Comparison of ENCODE assay signal across 9 cellular contexts in the genomic region with DNA sequence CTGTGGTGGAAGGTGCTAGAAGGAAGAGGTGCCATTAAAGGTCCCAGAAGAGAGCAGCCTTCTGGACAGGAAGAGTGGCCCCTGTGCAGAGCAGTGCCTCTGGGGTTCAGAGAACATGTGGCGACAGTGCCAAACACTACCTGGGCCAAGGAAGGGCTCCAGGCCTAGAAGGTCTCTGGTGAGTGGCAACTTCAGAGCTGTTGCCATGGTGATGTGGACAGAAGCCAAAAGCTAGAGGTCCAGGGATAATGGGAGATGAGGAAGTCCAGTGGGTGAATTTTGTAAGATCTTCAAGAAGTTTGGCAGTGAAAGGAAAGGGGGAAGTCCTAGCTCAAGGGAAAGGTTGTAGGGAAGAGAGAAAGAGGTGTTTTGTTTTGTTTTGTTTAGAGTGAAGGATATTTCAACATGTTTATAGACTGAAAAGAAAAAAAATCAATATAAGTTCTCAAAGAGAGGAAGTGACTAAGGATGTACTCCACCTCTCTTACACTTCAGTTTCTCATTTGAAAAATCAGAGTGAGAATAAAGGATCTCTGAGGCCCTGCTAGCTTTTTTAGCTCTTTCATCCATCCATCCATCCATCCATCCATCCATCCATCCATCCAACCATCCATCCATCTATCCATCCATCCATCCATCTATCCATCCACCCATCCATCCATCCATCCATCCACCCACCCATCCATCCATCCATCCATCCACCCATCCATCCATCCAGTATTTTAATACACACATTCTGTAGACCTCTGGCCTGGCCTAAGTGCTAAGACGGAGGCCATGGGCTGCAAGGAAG.
DNase-seq lines count a peak whose midpoint lies in the region; ATAC-seq, FAIRE-seq and TF ChIP-seq lines count a peak whose summit lies in the region.
"Had no signal": no experiment of that assay in that cellular context is flagged by ENCODE, and none has a peak within 500 bp of the region (broad histone marks: within the 10 kb centered on the region; RNA-seq: fewer than 3 reads in every experiment).

No MANE protein-coding gene starts in this region.

- no peak overlapping the region for H2AFZ ChIP-seq in SK-N-SH (ENCODE audit: low read depth)

- H3K4me1 ChIP-seq in SK-N-SH (ENCODE audit: control insufficient read depth in 1 of 2, insufficient read depth in 2 of 2, low read depth in 1 of 2, low read length in 1 of 2) (peaks cover 4 to 8% of the 10 kb centered on the region in 2 experiments; a peak in 2 of 4 replicates), body of pancreas (no peaks in the 10 kb centered on the region), pancreas (no peaks in the 10 kb centered on the region)

- TF ChIP-seq CTCF in SK-N-SH (IDR thresholded peaks at IDR 0.05) (no peak), body of pancreas (IDR thresholded peaks at IDR 0.05) (no peak), pancreas (IDR thresholded peaks at IDR 0.05) (no peak)

- POLR2A ChIA-PET in SK-N-SH (lab: Yijun Ruan, JAX) = no interaction called here

- CTCF ChIA-PET in SK-N-SH (lab: Yijun Ruan, JAX) = no interaction called here

- DNase-seq in SK-N-SH (no peak), NCI-H1092 treated with DMSO at 0.1 percent for 48 hours (lab: John Stamatoyannopoulos, UW) (peak; percentile 28), body of pancreas (peak; percentile 34 to 79 (median 54)), pancreas (peak in 3 of 6 donors; percentile 38 to 48 (median 40)), OCI-M2 (lab: John Stamatoyannopoulos, UW; ENCODE audit: unreplicated experiment) (no peak)
- DNase-seq in activated effector memory CD4-positive, alpha-beta T cell treated with Interleukin-2 at 50 U/mL for 16 hours = no peak
- DNase-seq: transverse colon had no signal

- TF ChIP-seq RAD21 in SK-N-SH (IDR thresholded peaks at IDR 0.05; ENCODE audit: low read length) = no peak

- H3K27me3 ChIP-seq in SK-N-SH (ENCODE audit: insufficient read depth) (no peaks in the 10 kb centered on the region), body of pancreas (no peaks in the 10 kb centered on the region), pancreas (no peaks in the 10 kb centered on the region)
- H3K27me3 ChIP-seq: transverse colon had no signal

- ATAC-seq in SK-N-SH treated with all-trans-retinoic acid at 6 μM for 48 hours = no peak
- no peak for ATAC-seq in body of pancreas
- peak in 3 of 4 donors; percentile 29 to 55 (median 32) for ATAC-seq in pancreas
- no peak for ATAC-seq in GM18870 (IDR thresholded peaks at IDR 0.05; ENCODE audit: unreplicated experiment)

- H3K9me3 ChIP-seq in SK-N-SH = no peaks in the 10 kb centered on the region
- no peaks in the 10 kb centered on the region for H3K9me3 ChIP-seq in body of pancreas
- H3K9me3 ChIP-seq in pancreas = no peaks in the 10 kb centered on the region
- H3K9me3 ChIP-seq: transverse colon had no signal

- no peak overlapping the region for H3K4me2 ChIP-seq in SK-N-SH

- no peak for TF ChIP-seq POLR2A in body of pancreas (IDR thresholded peaks at IDR 0.05)

- intact Hi-C loops in body of pancreas (cut with DNase I) (no loop called here), pancreas (cut with DNase I) (no loop called here)

- peak overlapping the region in 1 of 2 experiments; percentile 16; a peak in 1 of 4 replicates for H3K27ac ChIP-seq in SK-N-SH (ENCODE audit: low read depth in 2 of 2, low read length in 1 of 2)
- H3K27ac ChIP-seq in body of pancreas = no peak overlapping the region
- no peak overlapping the region for H3K27ac ChIP-seq in pancreas
- H3K27ac ChIP-seq: transverse colon had no signal

- H3K9ac ChIP-seq in SK-N-SH = no peak overlapping the region

- no peaks in the 10 kb centered on the region for H3K36me3 ChIP-seq in SK-N-SH (replicated peaks in 1 of 2; ENCODE audit: control insufficient read depth in 1 of 2, insufficient read depth in 2 of 2, low read length in 1 of 2)
- no peaks in the 10 kb centered on the region for H3K36me3 ChIP-seq in body of pancreas (replicated peaks in 1 of 2; ENCODE audit: insufficient read depth in 1 of 2, low read depth in 2 of 2)
- H3K36me3 ChIP-seq in pancreas = no peaks in the 10 kb centered on the region
- H3K36me3 ChIP-seq: transverse colon had no signal

- WGBS in SK-N-SH (ENCODE audit: low lambda C conversion rate) = 89% methylated on average over 2 of the region's 2 CpGs
- 87 to 92% methylated on average over 2 of the region's 2 CpGs for WGBS in body of pancreas, 2 donors
- WGBS in pancreas, 2 donors = 89 to 95% methylated on average over 2 of the region's 2 CpGs

- H3K79me2 ChIP-seq in SK-N-SH (ENCODE audit: insufficient read depth) = no peaks in the 10 kb centered on the region

- H3K9me2 ChIP-seq in SK-N-SH = no peaks in the 10 kb centered on the region

- H3K4me3 ChIP-seq in SK-N-SH (ENCODE audit: low read depth in 2 of 2, low read length in 1 of 2) (no peak overlapping the region), body of pancreas (no peak overlapping the region), pancreas (no peak overlapping the region)
- H3K4me3 ChIP-seq: transverse colon had no signal

- no peaks in the 10 kb centered on the region for H4K20me1 ChIP-seq in SK-N-SH (ENCODE audit: insufficient read depth)

- FAIRE-seq in pancreas (lab: Jason Lieb, UNC) = no peak

- no peak for TF ChIP-seq EP300 in SK-N-SH (IDR thresholded peaks at IDR 0.05; ENCODE audit: borderline replicate concordance in 1 of 2, low read depth in 1 of 2, low read length in 1 of 2)

- H3F3A ChIP-seq in SK-N-SH (replicated peaks; ENCODE audit: insufficient read depth) = peaks cover 3% of the 10 kb centered on the region

TF ChIP-seq in SK-N-SH, 30 proteins besides CTCF, POLR2A, EP300 and RAD21:
- peak; percentile 26; the same call in 1 of the 2 replicates for TF ChIP-seq NFIC (IDR thresholded peaks at IDR 0.05; ENCODE audit: borderline replicate concordance)
- no peak for TF ChIP-seq CHD2 (IDR thresholded peaks at IDR 0.05; ENCODE audit: low read length, partially characterized antibody)
TF ChIP-seq in SK-N-SH: peak in this region for 1.

TF ChIP-seq in SK-N-SH treated with all-trans-retinoic acid at 6 μM for 48 hours, 23 proteins besides CTCF, POLR2A, EP300 and RAD21:
- no peak for TF ChIP-seq CSDC2 (CRISPR knock-in tag; IDR thresholded peaks at IDR 0.05)
- no peak for TF ChIP-seq BACH2 (CRISPR knock-in tag; IDR thresholded peaks at IDR 0.05; ENCODE audit: borderline replicate concordance)
- TF ChIP-seq TSHZ2 (CRISPR knock-in tag; IDR thresholded peaks at IDR 0.05) = no peak
- TF ChIP-seq PPARA (CRISPR knock-in tag; IDR thresholded peaks at IDR 0.05; ENCODE audit: borderline replicate concordance) = no peak
- no peak for TF ChIP-seq SNAI2 (CRISPR knock-in tag; IDR thresholded peaks at IDR 0.05)
- TF ChIP-seq ZNF8 (CRISPR knock-in tag; IDR thresholded peaks at IDR 0.05) = no peak
- no peak for TF ChIP-seq TCF4 (CRISPR knock-in tag; IDR thresholded peaks at IDR 0.05; ENCODE audit: borderline replicate concordance)
- no peak for TF ChIP-seq ZFP3 (CRISPR knock-in tag; IDR thresholded peaks at IDR 0.05)
- TF ChIP-seq, protein P1, sequence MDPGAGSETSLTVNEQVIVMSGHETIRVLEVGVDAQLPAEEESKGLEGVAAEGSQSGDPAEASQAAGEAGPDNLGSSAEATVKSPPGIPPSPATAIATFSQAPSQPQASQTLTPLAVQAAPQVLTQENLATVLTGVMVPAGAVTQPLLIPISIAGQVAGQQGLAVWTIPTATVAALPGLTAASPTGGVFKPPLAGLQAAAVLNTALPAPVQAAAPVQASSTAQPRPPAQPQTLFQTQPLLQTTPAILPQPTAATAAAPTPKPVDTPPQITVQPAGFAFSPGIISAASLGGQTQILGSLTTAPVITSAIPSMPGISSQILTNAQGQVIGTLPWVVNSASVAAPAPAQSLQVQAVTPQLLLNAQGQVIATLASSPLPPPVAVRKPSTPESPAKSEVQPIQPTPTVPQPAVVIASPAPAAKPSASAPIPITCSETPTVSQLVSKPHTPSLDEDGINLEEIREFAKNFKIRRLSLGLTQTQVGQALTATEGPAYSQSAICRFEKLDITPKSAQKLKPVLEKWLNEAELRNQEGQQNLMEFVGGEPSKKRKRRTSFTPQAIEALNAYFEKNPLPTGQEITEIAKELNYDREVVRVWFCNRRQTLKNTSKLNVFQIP (CRISPR knock-in tag; IDR thresholded peaks at IDR 0.05; ENCODE audit: borderline replicate concordance, low read depth) = no peak
- no peak for TF ChIP-seq OSR1 (CRISPR knock-in tag; IDR thresholded peaks at IDR 0.05)
- no peak for TF ChIP-seq ZFP30 (CRISPR knock-in tag; IDR thresholded peaks at IDR 0.05)
- no peak for TF ChIP-seq TOX (CRISPR knock-in tag; IDR thresholded peaks at IDR 0.05; ENCODE audit: borderline replicate concordance)
- no peak for TF ChIP-seq RARB (CRISPR knock-in tag; IDR thresholded peaks at IDR 0.05)

Comparison
In these comparisons a context has a peak if more than half of its experiments do, and no peak if none do; other contexts are left out.
1. DNase-seq: peak in NCI-H1092 treated with DMSO at 0.1 percent for 48 hours (single experiment) and body of pancreas (4 of 4); none in SK-N-SH (single experiment), OCI-M2 (single experiment) and activated effector memory CD4-positive, alpha-beta T cell treated with Interleukin-2 at 50 U/mL for 16 hours (single experiment).
2. ATAC-seq: peak in pancreas (3 of 4); none in SK-N-SH treated with all-trans-retinoic acid at 6 μM for 48 hours (single experiment), body of pancreas (single experiment) and GM18870 (single experiment).